Comparison of ENCODE assay signal across 11 cellular contexts in genomic region chr9:69149321-69149807, GRCh38. TPM values are rescaled to one million over a fixed set of nuclear protein-coding genes. Genes with fewer than 3 reads are reported as not detected.
DNase-seq lines count a peak whose midpoint lies in the region; ATAC-seq and TF ChIP-seq lines count a peak whose summit lies in the region.
"Had no signal": no experiment of that assay in that cellular context is flagged by ENCODE, and none has a peak within 500 bp of the region (broad histone marks: within the 10 kb centered on the region; RNA-seq: fewer than 3 reads in every experiment).

No MANE protein-coding gene starts in this region.

- peak; percentile 65 for TF ChIP-seq CTCF in osteocyte (IDR thresholded peaks at IDR 0.05)

- no peaks in the 10 kb centered on the region for H3K27me3 Mint-ChIP-seq in osteocyte (ENCODE audit: unreplicated experiment)
- peaks cover 2% of the 10 kb centered on the region for H3K27me3 Mint-ChIP-seq in activated CD4-positive, alpha-beta T cell treated with anti-CD3 and anti-CD28 coated beads, Interleukin-2, amount 10 ng/mL, durations not matched to agents 24 days and 14 days
- H3K27me3 Mint-ChIP-seq: activated naive CD8-positive, alpha-beta T cell treated with anti-CD3 and anti-CD28 coated beads, Interleukin-2, amount 10 ng/mL, durations not matched to agents 7 days and 5 days; natural killer cell treated with Interleukin-12 subunit alpha and Interleukin-12 subunit beta and Interleukin-15 and Interleukin-18, amount 100 ng/mL, for 72 hours had no signal

- peaks cover 4% of the 10 kb centered on the region for H3K4me1 ChIP-seq in NT2/D1 (ENCODE audit: insufficient read depth, insufficient read length)

- H3K27me3 ChIP-seq in NT2/D1 (ENCODE audit: insufficient read depth, insufficient read length), result no peaks in the 10 kb centered on the region

- no peak overlapping the region for H3K4me3 ChIP-seq in NT2/D1 (ENCODE audit: insufficient read length, low read depth)
- H3K4me3 ChIP-seq: PC-9 had no signal

- DNase-seq in DMS53 treated with DMSO at 0.1 percent for 48 hours (lab: John Stamatoyannopoulos, UW; ENCODE audit: unreplicated experiment) (peak; percentile 61), NT2/D1 (ENCODE audit: low read depth, low spot score) (no peak), fibroblast of peridontal ligament (ENCODE audit: extremely low read depth) (peak; percentile 78), osteocyte (ENCODE audit: extremely low spot score, unreplicated experiment) (peak; percentile 72), cortex of kidney (lab: John Stamatoyannopoulos, UW) (no peak), retina (no peak)
- no peak for DNase-seq in activated CD4-positive, alpha-beta T cell treated with anti-CD3 and anti-CD28 coated beads, Interleukin-2, amount 10 ng/mL, durations not matched to agents 24 days and 14 days
- DNase-seq: activated naive CD8-positive, alpha-beta T cell treated with anti-CD3 and anti-CD28 coated beads, Interleukin-2, amount 10 ng/mL, durations not matched to agents 7 days and 5 days; PC-9 had no signal

- no peaks in the 10 kb centered on the region for H3K36me3 ChIP-seq in NT2/D1 (ENCODE audit: insufficient read depth, insufficient read length, low read length)

- intact Hi-C loops in activated CD4-positive, alpha-beta T cell treated with anti-CD3 and anti-CD28 coated beads, Interleukin-2, amount 10 ng/mL, durations not matched to agents 24 days and 14 days (cut with micrococcal nuclease), result no loop called here

- H3K9ac ChIP-seq in NT2/D1 (ENCODE audit: insufficient read length, low read depth), result peak overlapping the region; percentile 39

- H3K9me3 ChIP-seq in NT2/D1 (ENCODE audit: insufficient read depth, low read length), result no peaks in the 10 kb centered on the region

- peak overlapping the region; percentile 68 for H3K4me3 Mint-ChIP-seq in osteocyte (ENCODE audit: unreplicated experiment)
- no peak overlapping the region for H3K4me3 Mint-ChIP-seq in activated CD4-positive, alpha-beta T cell treated with anti-CD3 and anti-CD28 coated beads, Interleukin-2, amount 10 ng/mL, durations not matched to agents 24 days and 14 days
- H3K4me3 Mint-ChIP-seq: activated naive CD8-positive, alpha-beta T cell treated with anti-CD3 and anti-CD28 coated beads, Interleukin-2, amount 10 ng/mL, durations not matched to agents 7 days and 5 days; natural killer cell treated with Interleukin-12 subunit alpha and Interleukin-12 subunit beta and Interleukin-15 and Interleukin-18, amount 100 ng/mL, for 72 hours had no signal

- H3K9me3 Mint-ChIP-seq in osteocyte (ENCODE audit: unreplicated experiment), result no peaks in the 10 kb centered on the region
- no peaks in the 10 kb centered on the region for H3K9me3 Mint-ChIP-seq in activated CD4-positive, alpha-beta T cell treated with anti-CD3 and anti-CD28 coated beads, Interleukin-2, amount 10 ng/mL, durations not matched to agents 24 days and 14 days
- H3K9me3 Mint-ChIP-seq: activated naive CD8-positive, alpha-beta T cell treated with anti-CD3 and anti-CD28 coated beads, Interleukin-2, amount 10 ng/mL, durations not matched to agents 7 days and 5 days; natural killer cell treated with Interleukin-12 subunit alpha and Interleukin-12 subunit beta and Interleukin-15 and Interleukin-18, amount 100 ng/mL, for 72 hours had no signal

- H3K36me3 Mint-ChIP-seq in osteocyte (ENCODE audit: unreplicated experiment), result peaks cover 16% of the 10 kb centered on the region
- H3K36me3 Mint-ChIP-seq in activated CD4-positive, alpha-beta T cell treated with anti-CD3 and anti-CD28 coated beads, Interleukin-2, amount 10 ng/mL, durations not matched to agents 24 days and 14 days (ENCODE audit: low read depth), result no peaks in the 10 kb centered on the region
- H3K36me3 Mint-ChIP-seq: activated naive CD8-positive, alpha-beta T cell treated with anti-CD3 and anti-CD28 coated beads, Interleukin-2, amount 10 ng/mL, durations not matched to agents 7 days and 5 days; natural killer cell treated with Interleukin-12 subunit alpha and Interleukin-12 subunit beta and Interleukin-15 and Interleukin-18, amount 100 ng/mL, for 72 hours had no signal

- peak overlapping the region; percentile 87 for H3K27ac Mint-ChIP-seq in osteocyte (ENCODE audit: unreplicated experiment)
- no peak overlapping the region for H3K27ac Mint-ChIP-seq in activated CD4-positive, alpha-beta T cell treated with anti-CD3 and anti-CD28 coated beads, Interleukin-2, amount 10 ng/mL, durations not matched to agents 24 days and 14 days
- H3K27ac Mint-ChIP-seq: activated naive CD8-positive, alpha-beta T cell treated with anti-CD3 and anti-CD28 coated beads, Interleukin-2, amount 10 ng/mL, durations not matched to agents 7 days and 5 days; natural killer cell treated with Interleukin-12 subunit alpha and Interleukin-12 subunit beta and Interleukin-15 and Interleukin-18, amount 100 ng/mL, for 72 hours had no signal

- peaks cover 25% of the 10 kb centered on the region for H3K4me1 Mint-ChIP-seq in osteocyte (ENCODE audit: unreplicated experiment)
- H3K4me1 Mint-ChIP-seq in activated CD4-positive, alpha-beta T cell treated with anti-CD3 and anti-CD28 coated beads, Interleukin-2, amount 10 ng/mL, durations not matched to agents 24 days and 14 days, result no peaks in the 10 kb centered on the region
- H3K4me1 Mint-ChIP-seq: activated naive CD8-positive, alpha-beta T cell treated with anti-CD3 and anti-CD28 coated beads, Interleukin-2, amount 10 ng/mL, durations not matched to agents 7 days and 5 days had no signal

- ATAC-seq in GM21825 (IDR thresholded peaks at IDR 0.05; ENCODE audit: unreplicated experiment), result no peak
- ATAC-seq: natural killer cell treated with Interleukin-12 subunit alpha and Interleukin-12 subunit beta and Interleukin-15 and Interleukin-18, amount 100 ng/mL, for 72 hours had no signal

RNA-seq across cellular contexts. Expression of gene TJP2, which starts 24.7 kb away (rescaled TPM):
- total RNA-seq in osteocyte, result 42.7 and 47.9 TPM in 2 replicates
- total RNA-seq in activated CD4-positive, alpha-beta T cell treated with anti-CD3 and anti-CD28 coated beads, Interleukin-2, amount 10 ng/mL, durations not matched to agents 24 days and 14 days, result 18.0 and 19.4 TPM in 2 replicates

Comparison
In these comparisons a context has a peak if more than half of its experiments do, and no peak if none do; other contexts are left out.
1. DNase-seq: peak in DMS53 treated with DMSO at 0.1 percent for 48 hours (single experiment), fibroblast of peridontal ligament (single experiment) and osteocyte (single experiment); none in NT2/D1 (single experiment), cortex of kidney (single experiment), retina (single experiment) and activated CD4-positive, alpha-beta T cell treated with anti-CD3 and anti-CD28 coated beads, Interleukin-2, amount 10 ng/mL, durations not matched to agents 24 days and 14 days (single experiment).